ENCODE assay signal across 1 cellular context in genomic region chr3:170037463-170038433, GRCh38.
A peak's percentile ranks its signal among the peaks of the same experiment; 100 is the strongest.
TF ChIP-seq lines count a peak whose summit lies in the region.

A gene with protein sequence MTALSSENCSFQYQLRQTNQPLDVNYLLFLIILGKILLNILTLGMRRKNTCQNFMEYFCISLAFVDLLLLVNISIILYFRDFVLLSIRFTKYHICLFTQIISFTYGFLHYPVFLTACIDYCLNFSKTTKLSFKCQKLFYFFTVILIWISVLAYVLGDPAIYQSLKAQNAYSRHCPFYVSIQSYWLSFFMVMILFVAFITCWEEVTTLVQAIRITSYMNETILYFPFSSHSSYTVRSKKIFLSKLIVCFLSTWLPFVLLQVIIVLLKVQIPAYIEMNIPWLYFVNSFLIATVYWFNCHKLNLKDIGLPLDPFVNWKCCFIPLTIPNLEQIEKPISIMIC (plus strand): TSS chr3:170037995. CDS start chr3:170083973, 45,978 bp downstream.

TF ChIP-seq in HEK293, 187 proteins besides CTCF, POLR2A, EP300 and RAD21 (continued from another document and continues in another):
- TF ChIP-seq, protein P1, sequence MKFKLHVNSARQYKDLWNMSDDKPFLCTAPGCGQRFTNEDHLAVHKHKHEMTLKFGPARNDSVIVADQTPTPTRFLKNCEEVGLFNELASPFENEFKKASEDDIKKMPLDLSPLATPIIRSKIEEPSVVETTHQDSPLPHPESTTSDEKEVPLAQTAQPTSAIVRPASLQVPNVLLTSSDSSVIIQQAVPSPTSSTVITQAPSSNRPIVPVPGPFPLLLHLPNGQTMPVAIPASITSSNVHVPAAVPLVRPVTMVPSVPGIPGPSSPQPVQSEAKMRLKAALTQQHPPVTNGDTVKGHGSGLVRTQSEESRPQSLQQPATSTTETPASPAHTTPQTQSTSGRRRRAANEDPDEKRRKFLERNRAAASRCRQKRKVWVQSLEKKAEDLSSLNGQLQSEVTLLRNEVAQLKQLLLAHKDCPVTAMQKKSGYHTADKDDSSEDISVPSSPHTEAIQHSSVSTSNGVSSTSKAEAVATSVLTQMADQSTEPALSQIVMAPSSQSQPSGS (tag by site-specific recombination; IDR thresholded peaks at IDR 0.05; ENCODE audit: low read depth) = no peak
- TF ChIP-seq ZNF488 (tag by site-specific recombination; IDR thresholded peaks at IDR 0.05) (no peak), ZNF596 (tag by site-specific recombination; IDR thresholded peaks at IDR 0.05) (peak; percentile 6; the same call in 1 of the 2 replicates), HIC1 (tag by site-specific recombination; IDR thresholded peaks at IDR 0.05) (peak; percentile 81), ZNF544 (tag by site-specific recombination; IDR thresholded peaks at IDR 0.05) (no peak), MYNN (tag by site-specific recombination; IDR thresholded peaks at IDR 0.05; ENCODE audit: borderline replicate concordance) (no peak), FEZF1 (tag by site-specific recombination; IDR thresholded peaks at IDR 0.05) (no peak), ZFHX2 (tag by site-specific recombination; conservative IDR thresholded peaks at IDR 0.05) (peak; percentile 55), ZNF629 (tag by site-specific recombination; IDR thresholded peaks at IDR 0.05) (0 out of 2 replicates have a peak, but pooled peaks have one; percentile 12), ZNF350 (tag by site-specific recombination; IDR thresholded peaks at IDR 0.05) (no peak), KLF1 (tag by site-specific recombination; IDR thresholded peaks at IDR 0.05) (no peak), SCRT2 (tag by site-specific recombination; IDR thresholded peaks at IDR 0.05) (no peak), ZNF48 (tag by site-specific recombination; IDR thresholded peaks at IDR 0.05) (no peak), ZNF701 (tag by site-specific recombination; IDR thresholded peaks at IDR 0.05) (no peak), ZNF26 (tag by site-specific recombination; IDR thresholded peaks at IDR 0.05) (no peak), ZNF501 (tag by site-specific recombination; IDR thresholded peaks at IDR 0.05) (peak; percentile 43; the same call in 1 of the 2 replicates), ZNF449 (tag by site-specific recombination; IDR thresholded peaks at IDR 0.05) (no peak), PRDM2 (tag by site-specific recombination; IDR thresholded peaks at IDR 0.05; ENCODE audit: borderline replicate concordance) (no peak), ZNF521 (tag by site-specific recombination; IDR thresholded peaks at IDR 0.05) (no peak), SCRT1 (tag by site-specific recombination; IDR thresholded peaks at IDR 0.05; ENCODE audit: borderline replicate concordance) (no peak), ZNF112 (tag by site-specific recombination; IDR thresholded peaks at IDR 0.05) (no peak), ZNF623 (tag by site-specific recombination; IDR thresholded peaks at IDR 0.05) (no peak), ZBTB1 (tag by site-specific recombination; IDR thresholded peaks at IDR 0.05) (no peak), ZEB2 (tag by site-specific recombination; IDR thresholded peaks at IDR 0.05) (peak; percentile 53; the same call in 1 of the 2 replicates), ZNF530 (tag by site-specific recombination; IDR thresholded peaks at IDR 0.05; ENCODE audit: low read depth) (no peak), ZFP3 (tag by site-specific recombination; IDR thresholded peaks at IDR 0.05; ENCODE audit: low read depth) (no peak), ZNF274 (IDR thresholded peaks at IDR 0.05; ENCODE audit: low read length) (no peak), ZNF274 (tag by site-specific recombination; IDR thresholded peaks at IDR 0.05; ENCODE audit: borderline replicate concordance) (no peak), ZNF580 (tag by site-specific recombination; IDR thresholded peaks at IDR 0.05) (0 out of 2 replicates have a peak, but pooled peaks have one; percentile 48), ZNF133 (tag by site-specific recombination; IDR thresholded peaks at IDR 0.05) (no peak), ZNF514 (tag by site-specific recombination; IDR thresholded peaks at IDR 0.05) (no peak), ZNF157 (tag by site-specific recombination; IDR thresholded peaks at IDR 0.05) (no peak), ELK4 (IDR thresholded peaks at IDR 0.05; ENCODE audit: borderline replicate concordance, low read depth, low read length) (no peak), ZNF626 (tag by site-specific recombination; IDR thresholded peaks at IDR 0.05) (no peak), ZNF843 (tag by site-specific recombination; IDR thresholded peaks at IDR 0.05) (no peak), ZNF311 (tag by site-specific recombination; IDR thresholded peaks at IDR 0.05; ENCODE audit: borderline replicate concordance) (no peak), ZNF132 (tag by site-specific recombination; IDR thresholded peaks at IDR 0.05; ENCODE audit: borderline replicate concordance) (no peak), ZNF24 (tag by site-specific recombination; IDR thresholded peaks at IDR 0.05) (0 out of 2 replicates have a peak, but pooled peaks have one; percentile 52)
- TF ChIP-seq, protein P2, sequence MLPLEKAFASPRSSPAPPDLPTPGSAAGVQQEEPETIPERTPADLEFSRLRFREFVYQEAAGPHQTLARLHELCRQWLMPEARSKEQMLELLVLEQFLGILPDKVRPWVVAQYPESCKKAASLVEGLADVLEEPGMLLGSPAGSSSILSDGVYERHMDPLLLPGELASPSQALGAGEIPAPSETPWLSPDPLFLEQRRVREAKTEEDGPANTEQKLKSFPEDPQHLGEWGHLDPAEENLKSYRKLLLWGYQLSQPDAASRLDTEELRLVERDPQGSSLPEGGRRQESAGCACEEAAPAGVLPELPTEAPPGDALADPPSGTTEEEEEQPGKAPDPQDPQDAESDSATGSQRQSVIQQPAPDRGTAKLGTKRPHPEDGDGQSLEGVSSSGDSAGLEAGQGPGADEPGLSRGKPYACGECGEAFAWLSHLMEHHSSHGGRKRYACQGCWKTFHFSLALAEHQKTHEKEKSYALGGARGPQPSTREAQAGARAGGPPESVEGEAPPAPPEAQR (tag by site-specific recombination; IDR thresholded peaks at IDR 0.05) = no peak
